26 cellular contexts compared by ENCODE assay signal in genomic region chr6:108435391-108435790, GRCh38.
DNase-seq lines count a peak whose midpoint lies in the region; ATAC-seq, FAIRE-seq and TF ChIP-seq lines count a peak whose summit lies in the region.
"Had no signal": no experiment of that assay in that cellular context is flagged by ENCODE, and none has a peak within 500 bp of the region (broad histone marks: within the 10 kb centered on the region; RNA-seq: fewer than 3 reads in every experiment).

No MANE protein-coding gene starts in this region.

- intact Hi-C loops in mammary epithelial cell (cut with micrococcal nuclease) (no loop called here), tibial artery (cut with DNase I; ENCODE audit: low total_unique reads) (no loop called here)

- FAIRE-seq in keratinocyte (lab: Jason Lieb, UNC): peak; percentile 59
- FAIRE-seq: A549, D721Med, GM12891, GM18507, H54 had no signal

- no peaks in the 10 kb centered on the region for H3K9me3 Mint-ChIP-seq in stimulated activated naive B cell treated with anti-CD40 and anti-IgM and Interleukin-4, amounts not matched to agents 10 μg/mL and 1 μg/mL and 100 μg/mL, for 72 hours
- H3K9me3 Mint-ChIP-seq: CD14-positive monocyte; CD4-positive, alpha-beta T cell; CD8-positive, alpha-beta memory T cell; HFFc6 had no signal

- in situ Hi-C loops in mammary epithelial cell (cut with MboI; ENCODE audit: low sequenced_read_pairs in 2 of 2): no loop called here

- no peaks in the 10 kb centered on the region for H3K9me3 ChIP-seq in mammary epithelial cell (replicated peaks; ENCODE audit: insufficient read depth, low read length)
- no peaks in the 10 kb centered on the region for H3K9me3 ChIP-seq in keratinocyte (ENCODE audit: control insufficient read depth, low read depth, low read length)
- no peaks in the 10 kb centered on the region for H3K9me3 ChIP-seq in tibial artery
- H3K9me3 ChIP-seq: A549; BE2C; BLaER1 treated with 17β-estradiol and CSF1 and Interleukin-3, amounts not matched to agents 10 nM and 100 nM; HAP-1 had no signal

- H3K4me2 ChIP-seq in mammary epithelial cell (ENCODE audit: insufficient read depth, low read depth, low read length): no peak overlapping the region
- H3K4me2 ChIP-seq in keratinocyte (ENCODE audit: control insufficient read depth, extremely low read depth, insufficient read depth, low read depth, low read length): no peak overlapping the region
- H3K4me2 ChIP-seq: A549; BLaER1 treated with 17β-estradiol and CSF1 and Interleukin-3, amounts not matched to agents 10 nM and 100 nM had no signal

- H3K4me3 ChIP-seq in mammary epithelial cell (replicated peaks in 1 of 3; ENCODE audit: insufficient read depth in 1 of 3, low read depth in 2 of 3, low read length in 3 of 3): no peak overlapping the region
- H3K4me3 ChIP-seq in epithelial cell of esophagus (ENCODE audit: low read length): no peak overlapping the region
- no peak overlapping the region for H3K4me3 ChIP-seq in keratinocyte (ENCODE audit: control insufficient read depth in 2 of 3, extremely low read depth in 1 of 3, insufficient read depth in 2 of 3, low read depth in 1 of 3, low read length in 3 of 3)
- no peak overlapping the region for H3K4me3 ChIP-seq in tibial artery
- H3K4me3 ChIP-seq: A549; BLaER1 treated with 17β-estradiol and CSF1 and Interleukin-3, amounts not matched to agents 10 nM and 100 nM; HAP-1 had no signal

- H3K27me3 Mint-ChIP-seq in stimulated activated naive B cell treated with anti-CD40 and anti-IgM and Interleukin-4, amounts not matched to agents 10 μg/mL and 1 μg/mL and 100 μg/mL, for 72 hours: no peaks in the 10 kb centered on the region
- H3K27me3 Mint-ChIP-seq: CD4-positive, alpha-beta T cell had no signal

- CTCF ChIA-PET in mammary epithelial cell (lab: Charles Lee; ENCODE audit: low non-redundant PET): interaction anchor here (0.7 kb wide), 1 partner anchor 114 kb away, joined by 3 read pairs; no protein-coding TSS in a partner anchor

- H4K20me1 ChIP-seq in mammary epithelial cell (ENCODE audit: insufficient read depth, low read length): no peaks in the 10 kb centered on the region
- no peaks in the 10 kb centered on the region for H4K20me1 ChIP-seq in keratinocyte (ENCODE audit: control insufficient read depth, extremely low read depth, insufficient read depth, low read length)
- H4K20me1 ChIP-seq: BLaER1 treated with 17β-estradiol and CSF1 and Interleukin-3, amounts not matched to agents 10 nM and 100 nM had no signal

- H3K79me2 ChIP-seq in mammary epithelial cell (ENCODE audit: insufficient read depth, low read length) (no peaks in the 10 kb centered on the region), keratinocyte (ENCODE audit: control insufficient read depth, insufficient read depth, low read length) (no peaks in the 10 kb centered on the region)

- peak overlapping the region; percentile 53 for H3K27ac Mint-ChIP-seq in stimulated activated naive B cell treated with anti-CD40 and anti-IgM and Interleukin-4, amounts not matched to agents 10 μg/mL and 1 μg/mL and 100 μg/mL, for 72 hours
- H3K27ac Mint-ChIP-seq: CD14-positive monocyte; CD4-positive, alpha-beta T cell; CD8-positive, alpha-beta memory T cell; HFFc6 had no signal

- H2AFZ ChIP-seq in mammary epithelial cell (ENCODE audit: low read depth, low read length) (peak overlapping the region; percentile 64), keratinocyte (ENCODE audit: control insufficient read depth, low read length) (no peak overlapping the region)

- no TSS peak for BruUV-seq in mammary epithelial cell (replicated peaks; lab: Mats Ljungman, UMichigan)

- H3K9ac ChIP-seq in mammary epithelial cell (ENCODE audit: insufficient read depth, low read length) (no peak overlapping the region), keratinocyte (ENCODE audit: control insufficient read depth, extremely low read depth, insufficient read depth, low read length) (no peak overlapping the region)
- H3K9ac ChIP-seq: BLaER1 treated with 17β-estradiol and CSF1 and Interleukin-3, amounts not matched to agents 10 nM and 100 nM had no signal

- peaks cover 2% of the 10 kb centered on the region for H3K9me1 ChIP-seq in keratinocyte (ENCODE audit: control insufficient read depth, extremely low read depth, insufficient read depth, low read length)

- no peaks in the 10 kb centered on the region for H3K4me1 Mint-ChIP-seq in stimulated activated naive B cell treated with anti-CD40 and anti-IgM and Interleukin-4, amounts not matched to agents 10 μg/mL and 1 μg/mL and 100 μg/mL, for 72 hours

- H3K27ac ChIP-seq in mammary epithelial cell (ENCODE audit: insufficient read depth, low read depth, low read length) (no peak overlapping the region), keratinocyte (ENCODE audit: control insufficient read depth, insufficient read depth, low read length) (no peak overlapping the region), tibial artery (no peak overlapping the region)
- H3K27ac ChIP-seq: A549; BLaER1 treated with 17β-estradiol and CSF1 and Interleukin-3, amounts not matched to agents 10 nM and 100 nM had no signal

- no peak for TF ChIP-seq CTCF in mammary epithelial cell (conservative IDR thresholded peaks at IDR 0.05 in 1 of 2, IDR thresholded peaks at IDR 0.05 in 1 of 2; ENCODE audit: extremely low read depth in 1 of 2, insufficient read depth in 1 of 2, low read depth in 1 of 2, low read length in 2 of 2)
- TF ChIP-seq CTCF in epithelial cell of esophagus (IDR thresholded peaks at IDR 0.05; ENCODE audit: insufficient read depth, low read depth, low read length, missing control alignments): no peak
- TF ChIP-seq CTCF in keratinocyte (optimal IDR thresholded peaks at IDR 0.05 in 1 of 3, IDR thresholded peaks at IDR 0.05 in 1 of 3, conservative IDR thresholded peaks at IDR 0.05 in 1 of 3; ENCODE audit: extremely low read depth in 1 of 3, insufficient read depth in 2 of 3, low read length in 3 of 3): no peak
- no peak for TF ChIP-seq CTCF in tibial artery (IDR thresholded peaks at IDR 0.05)

- H3K36me3 ChIP-seq in mammary epithelial cell (ENCODE audit: insufficient read depth, low read length) (no peaks in the 10 kb centered on the region), keratinocyte (ENCODE audit: control insufficient read depth in 2 of 2, extremely low read depth in 1 of 2, insufficient read depth in 2 of 2, low read length in 2 of 2) (no peaks in the 10 kb centered on the region), tibial artery (no peaks in the 10 kb centered on the region)
- H3K36me3 ChIP-seq: BE2C; BLaER1 treated with 17β-estradiol and CSF1 and Interleukin-3, amounts not matched to agents 10 nM and 100 nM; HAP-1 had no signal

- no peak for TF ChIP-seq POLR2A in erythroblast (IDR thresholded peaks at IDR 0.05; ENCODE audit: low read length)

- no peaks in the 10 kb centered on the region for H3K27me3 ChIP-seq in mammary epithelial cell (ENCODE audit: insufficient read depth, low read length)
- H3K27me3 ChIP-seq in keratinocyte (ENCODE audit: control insufficient read depth, extremely low read depth, insufficient read depth, low read length): no peaks in the 10 kb centered on the region
- H3K27me3 ChIP-seq in tibial artery: no peaks in the 10 kb centered on the region
- H3K27me3 ChIP-seq: BE2C; BLaER1 treated with 17β-estradiol and CSF1 and Interleukin-3, amounts not matched to agents 10 nM and 100 nM had no signal

- H3K36me3 Mint-ChIP-seq in stimulated activated naive B cell treated with anti-CD40 and anti-IgM and Interleukin-4, amounts not matched to agents 10 μg/mL and 1 μg/mL and 100 μg/mL, for 72 hours: peaks cover 0 to 2% of the 10 kb centered on the region in 2 donors
- H3K36me3 Mint-ChIP-seq: CD14-positive monocyte had no signal

- 35% methylated on average over 5 of the region's 5 CpGs for WGBS in mammary epithelial cell (ENCODE audit: low coverage, missing lambda C conversion rate)

- dilution Hi-C loops in mammary epithelial cell (cut with HindIII; ENCODE audit: low sequenced_read_pairs) (no loop called here), keratinocyte (cut with MboI; ENCODE audit: extremely low pct_ligation_motif_present, low sequenced_read_pairs) (no loop called here)

- no peak overlapping the region for H3K4me3 Mint-ChIP-seq in stimulated activated naive B cell treated with anti-CD40 and anti-IgM and Interleukin-4, amounts not matched to agents 10 μg/mL and 1 μg/mL and 100 μg/mL, for 72 hours
- H3K4me3 Mint-ChIP-seq: CD14-positive monocyte; CD4-positive, alpha-beta T cell; CD8-positive, alpha-beta memory T cell; HFFc6 had no signal

- H3K4me1 ChIP-seq in mammary epithelial cell (ENCODE audit: insufficient read depth, low read length) (peaks cover 21% of the 10 kb centered on the region), keratinocyte (ENCODE audit: control insufficient read depth, extremely low read depth, insufficient read depth, low read length) (peaks cover 19% of the 10 kb centered on the region), tibial artery (no peaks in the 10 kb centered on the region)
- H3K4me1 ChIP-seq: A549, BE2C, HAP-1 had no signal

- peak; percentile 71 for DNase-seq in mammary epithelial cell
- peak; percentile 86 for DNase-seq in epithelial cell of esophagus (ENCODE audit: low read depth)
- peak; percentile 7 for DNase-seq in keratinocyte (ENCODE audit: low read depth, low spot score)
- DNase-seq in stimulated activated naive B cell treated with anti-CD40 and anti-IgM and Interleukin-4, amounts not matched to agents 10 μg/mL and 1 μg/mL and 100 μg/mL, for 72 hours: no peak
- no peak for DNase-seq in tibial artery
- DNase-seq in erythroblast (lab: John Stamatoyannopoulos, UW): no peak
- no peak for DNase-seq in GM19238 (ENCODE audit: insufficient read length, low spot score)
- DNase-seq: 8988T; ACHN; AML-193; BE2C; CD4-positive, alpha-beta T cell; CD8-positive, alpha-beta memory T cell; DMS 273 treated with DMSO at 0.1 percent for 48 hours; DMS79; GF-D8; GOT3; HFFc6 had no signal

- no peak for ATAC-seq in stimulated activated naive B cell treated with anti-CD40 and anti-IgM and Interleukin-4, amounts not matched to agents 10 μg/mL and 1 μg/mL and 100 μg/mL, for 72 hours (replicated peaks)
- ATAC-seq: A549 had no signal

Comparison
In these comparisons a context has a peak if more than half of its experiments do, and no peak if none do; other contexts are left out.
1. DNase-seq: peak in mammary epithelial cell (single experiment), epithelial cell of esophagus (single experiment) and keratinocyte (single experiment); none in stimulated activated naive B cell treated with anti-CD40 and anti-IgM and Interleukin-4, amounts not matched to agents 10 μg/mL and 1 μg/mL and 100 μg/mL, for 72 hours (single experiment), tibial artery (0 of 2), erythroblast (0 of 2) and GM19238 (single experiment).